20 cellular contexts compared by ENCODE assay signal in the genomic region with DNA sequence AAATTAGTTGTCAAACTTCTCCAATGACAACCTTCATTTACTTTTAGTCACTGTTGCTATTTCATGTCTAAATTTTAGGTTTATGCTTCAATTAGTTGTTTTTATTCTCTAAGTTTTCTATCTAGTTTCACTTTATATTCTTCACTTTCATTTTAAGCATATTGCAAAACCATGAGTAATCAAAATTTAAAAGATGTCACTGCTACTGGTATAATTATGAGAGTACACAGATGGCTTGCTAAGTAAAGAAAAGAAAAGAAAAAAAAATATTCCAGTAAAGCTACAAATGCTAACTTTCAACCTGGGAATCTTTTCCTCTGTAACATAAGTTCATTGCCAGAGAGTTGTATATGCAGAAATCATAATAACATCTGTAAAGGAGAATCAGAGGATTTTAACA.
"Had no signal": no experiment of that assay in that cellular context is flagged by ENCODE, and none has a peak within 500 bp of the region (broad histone marks: within the 10 kb centered on the region; RNA-seq: fewer than 3 reads in every experiment).

No MANE protein-coding gene starts in this region.

- ATAC-seq: activated CD4-positive, CD25-positive, alpha-beta regulatory T cell treated with anti-CD3 and anti-CD28 coated beads, Interleukin-2, amount 50 U/mL, for 24 hours; activated naive CD8-positive, alpha-beta T cell treated with anti-CD3 and anti-CD28 coated beads, Interleukin-2, amount 50 U/mL, for 24 hours; activated T-helper 17 cell treated with anti-CD3 and anti-CD28 coated beads, Interleukin-2, amount 50 U/mL, for 72 hours; gastrocnemius medialis; heart left ventricle; left colon; lower lobe of right lung; naive thymus-derived CD4-positive, alpha-beta T cell; T-cell had no signal

- H3K36me3 Mint-ChIP-seq: immature natural killer cell; naive thymus-derived CD4-positive, alpha-beta T cell; T-cell had no signal

- H3K36me3 ChIP-seq: esophagus squamous epithelium, gastrocnemius medialis, heart left ventricle, lower lobe of right lung, thyroid gland had no signal

- H3K27me3 ChIP-seq: esophagus squamous epithelium, gastrocnemius medialis, heart left ventricle, thyroid gland had no signal

- H3K4me3 Mint-ChIP-seq: activated naive CD4-positive, alpha-beta T cell treated with anti-CD3 and anti-CD28 coated beads for 36 hours; activated naive CD8-positive, alpha-beta T cell treated with anti-CD3 and anti-CD28 coated beads, Interleukin-2, amount 50 U/mL, for 24 hours; activated T-helper 17 cell treated with anti-CD3 and anti-CD28 coated beads, Interleukin-2, amount 50 U/mL, for 72 hours; immature natural killer cell; naive thymus-derived CD4-positive, alpha-beta T cell; T-cell had no signal

- H3K27me3 Mint-ChIP-seq: activated naive CD8-positive, alpha-beta T cell treated with anti-CD3 and anti-CD28 coated beads, Interleukin-2, amount 50 U/mL, for 24 hours; activated T-helper 17 cell treated with anti-CD3 and anti-CD28 coated beads, Interleukin-2, amount 50 U/mL, for 72 hours; naive thymus-derived CD4-positive, alpha-beta T cell; T-cell had no signal

- H3K27ac ChIP-seq: coronary artery, esophagus squamous epithelium, gastrocnemius medialis, heart left ventricle, lower lobe of right lung, parathyroid adenoma, thyroid gland had no signal

- H3K4me1 ChIP-seq: esophagus squamous epithelium, gastrocnemius medialis, heart left ventricle, lower lobe of right lung, parathyroid adenoma, thyroid gland had no signal

- H2AFZ ChIP-seq: parathyroid adenoma had no signal

- H3K4me1 Mint-ChIP-seq: activated naive CD8-positive, alpha-beta T cell treated with anti-CD3 and anti-CD28 coated beads, Interleukin-2, amount 50 U/mL, for 24 hours; activated T-helper 17 cell treated with anti-CD3 and anti-CD28 coated beads, Interleukin-2, amount 50 U/mL, for 72 hours; immature natural killer cell; naive thymus-derived CD4-positive, alpha-beta T cell; T-cell had no signal

- H3K27ac Mint-ChIP-seq: activated naive CD4-positive, alpha-beta T cell treated with anti-CD3 and anti-CD28 coated beads for 36 hours; activated naive CD8-positive, alpha-beta T cell treated with anti-CD3 and anti-CD28 coated beads, Interleukin-2, amount 50 U/mL, for 24 hours; activated T-helper 17 cell treated with anti-CD3 and anti-CD28 coated beads, Interleukin-2, amount 50 U/mL, for 72 hours; immature natural killer cell; naive thymus-derived CD4-positive, alpha-beta T cell; T-cell had no signal

- H3K9me3 ChIP-seq: esophagus squamous epithelium, gastrocnemius medialis, heart left ventricle, lower lobe of right lung, thyroid gland had no signal

- H3K9ac ChIP-seq: parathyroid adenoma had no signal

- H3K79me2 ChIP-seq: parathyroid adenoma had no signal

- H3K4me3 ChIP-seq: coronary artery, esophagus squamous epithelium, gastrocnemius medialis, heart left ventricle, lower lobe of right lung, thyroid gland had no signal

- DNase-seq: activated CD4-positive, alpha-beta T cell treated with anti-CD3 and anti-CD28 coated beads, Interleukin-2, amount 50 U/mL, for 1 hour; activated naive CD4-positive, alpha-beta T cell treated with anti-CD3 and anti-CD28 coated beads for 36 hours; activated naive CD8-positive, alpha-beta T cell treated with anti-CD3 and anti-CD28 coated beads, Interleukin-2, amount 50 U/mL, for 24 hours; effector CD8-positive, alpha-beta T cell; esophagus squamous epithelium; gastrocnemius medialis; heart left ventricle; immature natural killer cell; left colon; lower lobe of right lung; naive thymus-derived CD4-positive, alpha-beta T cell; stimulated activated CD4-positive, alpha-beta T cell treated with anti-CD3 and anti-CD28 coated beads, Interleukin-12 subunit alpha, Interleukin-12 subunit beta, amount 100 ng/mL, for 4 hours; stimulated activated CD4-positive, alpha-beta T cell treated with anti-CD3 and anti-CD28 coated beads, Interleukin-2, amount 100 ng/mL, for 24 hours; T-cell; T1000; thyroid gland had no signal
